Comparison of ENCODE assay signal across 10 cellular contexts in genomic region chr11:117874253-117874909, GRCh38. TPM values are rescaled to one million over a fixed set of nuclear protein-coding genes. Genes with fewer than 3 reads are reported as not detected.
DNase-seq lines count a peak whose midpoint lies in the region; ATAC-seq and TF ChIP-seq lines count a peak whose summit lies in the region.
"Had no signal": no experiment of that assay in that cellular context is flagged by ENCODE, and none has a peak within 500 bp of the region (broad histone marks: within the 10 kb centered on the region; RNA-seq: fewer than 3 reads in every experiment).

No MANE protein-coding gene starts in this region.

- peaks cover 56% of the 10 kb centered on the region for H3K4me1 Mint-ChIP-seq in neural crest cell

- no peaks in the 10 kb centered on the region for H3K9me3 ChIP-seq in BLaER1 treated with 17β-estradiol and CSF1 and Interleukin-3, amounts not matched to agents 10 nM and 100 nM (replicated peaks in 1 of 11)
- H3K9me3 ChIP-seq in HUES64 (ENCODE audit: insufficient read depth, low read depth, low read length), result no peaks in the 10 kb centered on the region
- no peaks in the 10 kb centered on the region for H3K9me3 ChIP-seq in gastroesophageal sphincter

- TF ChIP-seq POLR2A in gastroesophageal sphincter (IDR thresholded peaks at IDR 0.05), result no peak

- H3K4me1 ChIP-seq in BLaER1 treated with 17β-estradiol and CSF1 and Interleukin-3, amounts not matched to agents 10 nM and 100 nM, result peaks cover 36 to 51% (median 42%) of the 10 kb centered on the region in 10 experiments; a peak in 19 of 20 replicates
- H3K4me1 ChIP-seq in HUES64 (ENCODE audit: insufficient read depth, low read length) (peaks cover 32% of the 10 kb centered on the region), gastroesophageal sphincter (peaks cover 0 to 84% (median 23%) of the 10 kb centered on the region in 3 donors), foreskin keratinocyte (no peaks in the 10 kb centered on the region)

- TF ChIP-seq CTCF in gastroesophageal sphincter (IDR thresholded peaks at IDR 0.05), result no peak
- TF ChIP-seq CTCF in neural crest cell (conservative IDR thresholded peaks at IDR 0.05), result no peak
- no peak for TF ChIP-seq CTCF in foreskin keratinocyte (conservative IDR thresholded peaks at IDR 0.05)
- TF ChIP-seq CTCF in GM10248 (IDR thresholded peaks at IDR 0.05; ENCODE audit: control extremely low read depth, extremely low read depth, low read depth, missing control alignments), result no peak

- H3K27me3 ChIP-seq in BLaER1 treated with 17β-estradiol and CSF1 and Interleukin-3, amounts not matched to agents 10 nM and 100 nM, result peaks cover 57 to 76% (median 68%) of the 10 kb centered on the region in 11 experiments
- H3K27me3 ChIP-seq in HUES64 (ENCODE audit: insufficient read depth, low read length) (peaks cover 40% of the 10 kb centered on the region), gastroesophageal sphincter (peaks cover 10% of the 10 kb centered on the region), foreskin keratinocyte (peaks cover 87% of the 10 kb centered on the region)

- H3K4me2 ChIP-seq in BLaER1 treated with 17β-estradiol and CSF1 and Interleukin-3, amounts not matched to agents 10 nM and 100 nM, result peak overlapping the region; percentile 26 to 79 (median 60); a peak in 21 of 22 replicates

- H3K4me3 Mint-ChIP-seq in neural crest cell, result peak overlapping the region; percentile 98

- H3K27ac Mint-ChIP-seq in neural crest cell (ENCODE audit: unreplicated experiment), result peak overlapping the region; percentile 20

- H3K9ac ChIP-seq in BLaER1 treated with 17β-estradiol and CSF1 and Interleukin-3, amounts not matched to agents 10 nM and 100 nM, result no peak overlapping the region
- H3K9ac ChIP-seq in HUES64 (ENCODE audit: low read depth, low read length), result no peak overlapping the region

- no peak overlapping the region for H3K27ac ChIP-seq in BLaER1 treated with 17β-estradiol and CSF1 and Interleukin-3, amounts not matched to agents 10 nM and 100 nM
- H3K27ac ChIP-seq in HUES64 (ENCODE audit: low read depth, low read length), result no peak overlapping the region
- peak overlapping the region in 3 of 4 donors; percentile 80 to 87 (median 83) for H3K27ac ChIP-seq in gastroesophageal sphincter
- no peak overlapping the region for H3K27ac ChIP-seq in foreskin keratinocyte

- peak overlapping the region in 1 of 10 experiments; percentile 9; a peak in 1 of 20 replicates for H3K4me3 ChIP-seq in BLaER1 treated with 17β-estradiol and CSF1 and Interleukin-3, amounts not matched to agents 10 nM and 100 nM
- H3K4me3 ChIP-seq in HUES64 (ENCODE audit: low read length), result peak overlapping the region; percentile 86
- peak overlapping the region in 1 of 2 donors; percentile 73 for H3K4me3 ChIP-seq in gastroesophageal sphincter

- no peaks in the 10 kb centered on the region for H3K36me3 ChIP-seq in BLaER1 treated with 17β-estradiol and CSF1 and Interleukin-3, amounts not matched to agents 10 nM and 100 nM
- H3K36me3 ChIP-seq in HUES64 (ENCODE audit: insufficient read depth, low read length), result no peaks in the 10 kb centered on the region
- no peaks in the 10 kb centered on the region for H3K36me3 ChIP-seq in gastroesophageal sphincter

- no peaks in the 10 kb centered on the region for H3K36me3 Mint-ChIP-seq in neural crest cell (ENCODE audit: low read depth)

- WGBS in HUES64, result 51% methylated on average over 15 of the region's 16 CpGs
- 40% methylated on average over 3 to 12 of the region's 16 CpGs for WGBS in gastroesophageal sphincter (ENCODE audit: low coverage in 1 of 2), 2 donors

- no peak for ATAC-seq in gastroesophageal sphincter
- no peak for ATAC-seq in foreskin keratinocyte

- H3K27me3 Mint-ChIP-seq in neural crest cell (ENCODE audit: low read depth), result peaks cover 26% of the 10 kb centered on the region

- no peak for DNase-seq in neural crest cell (ENCODE audit: low read depth, low spot score)
- DNase-seq in foreskin keratinocyte, result no peak
- no peak for DNase-seq in GM10248 (ENCODE audit: extremely low spot score)
- no peak for DNase-seq in cerebellum (ENCODE audit: low spot score)
- no peak for DNase-seq in DMS53 (lab: John Stamatoyannopoulos, UW)
- DNase-seq: effector CD8-positive, alpha-beta T cell; NCI-H82 had no signal

- POLR2A ChIA-PET in GM10248 (lab: Yijun Ruan, JAX), result no interaction called here

- peaks cover 0 to 27% (median 0%) of the 10 kb centered on the region in 11 experiments; a peak in 8 of 22 replicates for H4K20me1 ChIP-seq in BLaER1 treated with 17β-estradiol and CSF1 and Interleukin-3, amounts not matched to agents 10 nM and 100 nM

- no peaks in the 10 kb centered on the region for H3K9me3 Mint-ChIP-seq in neural crest cell

- CTCF ChIA-PET in GM10248 (lab: Yijun Ruan, JAX), result no interaction called here

- TF ChIP-seq EP300 in gastroesophageal sphincter (IDR thresholded peaks at IDR 0.05), result no peak

RNA-seq across cellular contexts. Expression of gene FXYD6, which starts 2.1 kb away (rescaled TPM):
- 51.5 TPM for polyA plus RNA-seq in HUES64 (2013, experiment 1 of 2)
- polyA plus RNA-seq in HUES64 (2013, experiment 2 of 2), result 70.4 TPM
- 10 to 100 TPM; 28.6 to 76.7 (median 74.4) TPM for total RNA-seq in gastroesophageal sphincter
- total RNA-seq in neural crest cell, result 113 TPM in 2 replicates
- not detected in 2 replicates for total RNA-seq in foreskin keratinocyte
- polyA plus RNA-seq in foreskin keratinocyte, result 0.09 and 0.16 TPM in 2 replicates
- 93.6 TPM for total RNA-seq in cerebellum

RNA-seq across cellular contexts. Expression of gene FXYD2, which starts 49.8 kb away (rescaled TPM):
- polyA plus RNA-seq in HUES64 (2013, experiment 1 of 2), result 0.20 TPM
- polyA plus RNA-seq in HUES64 (2013, experiment 2 of 2), result not detected
- total RNA-seq in gastroesophageal sphincter (1 to 10 TPM in 2 of 4 donors, under 1 TPM in 2; 0.50 to 3.0 (median 1.2) TPM), neural crest cell (0.18 and 0.26 TPM in 2 replicates), foreskin keratinocyte (not detected in 2 replicates), cerebellum (2.4 TPM)
- polyA plus RNA-seq in foreskin keratinocyte, result 0.15 and 0.27 TPM in 2 replicates

RNA-seq across cellular contexts. Expression of gene TMPRSS13, which starts 54.8 kb away (rescaled TPM):
- polyA plus RNA-seq in HUES64 (2013, experiment 1 of 2), result 0.05 TPM
- 0.32 TPM for polyA plus RNA-seq in HUES64 (2013, experiment 2 of 2)
- total RNA-seq in gastroesophageal sphincter (under 1 TPM in 3 of 4 donors, not detected in 1; 0.13 to 0.67 (median 0.31) TPM), neural crest cell (0.34 TPM in 1 of 2 replicates, not detected in the other), foreskin keratinocyte (0.07 and 0.17 TPM in 2 replicates), cerebellum (0.09 TPM)
- 0.06 and 0.09 TPM in 2 replicates for polyA plus RNA-seq in foreskin keratinocyte

Comparison
In these comparisons a context has a peak if more than half of its experiments do, and no peak if none do; other contexts are left out.
1. H3K27ac ChIP-seq: peak in gastroesophageal sphincter (3 of 4); none in BLaER1 treated with 17β-estradiol and CSF1 and Interleukin-3, amounts not matched to agents 10 nM and 100 nM (0 of 11), HUES64 (single experiment) and foreskin keratinocyte (single experiment).
2. RNA of gene FXYD6, which starts 2.1 kb away (total RNA-seq): 113 TPM in neural crest cell, 93.6 TPM in cerebellum (single experiment) and 28.6 to 76.7 TPM in gastroesophageal sphincter; not detected in foreskin keratinocyte; every median in the first group is over 10 times any median in the second.